Comparison of ENCODE assay signal across 17 cellular contexts in genomic region chr2:96180521-96180920, GRCh38. TPM values are rescaled to one million over a fixed set of nuclear protein-coding genes. Genes with fewer than 3 reads are reported as not detected.
DNase-seq lines count a peak whose midpoint lies in the region; ATAC-seq lines count a peak whose summit lies in the region.
"Had no signal": no experiment of that assay in that cellular context is flagged by ENCODE, and none has a peak within 500 bp of the region (broad histone marks: within the 10 kb centered on the region; RNA-seq: fewer than 3 reads in every experiment).

No MANE protein-coding gene starts in this region.

- no peaks in the 10 kb centered on the region for H3K27me3 Mint-ChIP-seq in activated CD4-positive, alpha-beta T cell treated with anti-CD3 and anti-CD28 coated beads for 36 hours
- no peaks in the 10 kb centered on the region for H3K27me3 Mint-ChIP-seq in stimulated activated naive CD8-positive, alpha-beta T cell treated with anti-CD3 and anti-CD28 coated beads, Interleukin-15, amount 100 ng/mL, for 72 hours
- H3K27me3 Mint-ChIP-seq in immature natural killer cell (ENCODE audit: low read depth in 3 of 3) = peaks cover 0 to 4% (median 0%) of the 10 kb centered on the region in 3 donors
- H3K27me3 Mint-ChIP-seq: CD4-positive, alpha-beta T cell had no signal

- H3K27ac Mint-ChIP-seq in activated CD4-positive, alpha-beta T cell treated with anti-CD3 and anti-CD28 coated beads for 36 hours = no peak overlapping the region
- no peak overlapping the region for H3K27ac Mint-ChIP-seq in stimulated activated naive CD8-positive, alpha-beta T cell treated with anti-CD3 and anti-CD28 coated beads, Interleukin-15, amount 100 ng/mL, for 72 hours
- H3K27ac Mint-ChIP-seq in immature natural killer cell = peak overlapping the region in 4 of 6 donors; percentile 23 to 78 (median 74)
- H3K27ac Mint-ChIP-seq: CD4-positive, alpha-beta T cell; H9 had no signal

- DNase-seq in activated CD4-positive, alpha-beta T cell treated with anti-CD3 and anti-CD28 coated beads for 36 hours = no peak
- no peak for DNase-seq in activated CD4-positive, alpha-beta T cell treated with anti-CD3 and anti-CD28 coated beads, Interleukin-2, amount 50 U/mL, for 48 hours
- DNase-seq in stimulated activated naive CD8-positive, alpha-beta T cell treated with anti-CD3 and anti-CD28 coated beads, Interleukin-15, amount 100 ng/mL, for 72 hours = no peak
- no peak for DNase-seq in stimulated activated naive CD8-positive, alpha-beta T cell treated with anti-CD3 and anti-CD28 coated beads, Interleukin-15, Interleukin-2, amounts not matched to agents 100 U/mL and 50 U/mL, for 24 hours
- no peak for DNase-seq in immature natural killer cell
- DNase-seq in COLO668 (lab: John Stamatoyannopoulos, UW; ENCODE audit: unreplicated experiment) = no peak
- DNase-seq in activated T-cell treated with anti-CD3 and anti-CD28 coated beads for 4 hours = no peak
- DNase-seq in NCI-H345 treated with DMSO at 0.1 percent for 48 hours (lab: John Stamatoyannopoulos, UW; ENCODE audit: unreplicated experiment) = no peak
- DNase-seq: AML-193; CD4-positive, alpha-beta T cell; DMS153; DMS79; GF-D8; H9 had no signal

- H3K36me3 Mint-ChIP-seq in activated CD4-positive, alpha-beta T cell treated with anti-CD3 and anti-CD28 coated beads for 36 hours (ENCODE audit: low read depth) = peaks cover 15% of the 10 kb centered on the region
- peaks cover 12 to 18% (median 14%) of the 10 kb centered on the region in 3 donors for H3K36me3 Mint-ChIP-seq in immature natural killer cell

- no peaks in the 10 kb centered on the region for H3K4me1 Mint-ChIP-seq in activated CD4-positive, alpha-beta T cell treated with anti-CD3 and anti-CD28 coated beads for 36 hours
- H3K4me1 Mint-ChIP-seq in stimulated activated naive CD8-positive, alpha-beta T cell treated with anti-CD3 and anti-CD28 coated beads, Interleukin-15, amount 100 ng/mL, for 72 hours = peaks cover 12% of the 10 kb centered on the region
- H3K4me1 Mint-ChIP-seq in immature natural killer cell = peaks cover 26 to 30% of the 10 kb centered on the region in 2 donors
- H3K4me1 Mint-ChIP-seq: H9 had no signal

- intact Hi-C loops in activated CD4-positive, alpha-beta T cell treated with anti-CD3 and anti-CD28 coated beads for 36 hours (cut with DNase I, micrococcal nuclease) = loop anchor here in 1 of 2 experiments (2.0 kb wide), 1 partner anchor 14 kb away; no protein-coding TSS in a partner anchor

- H3K4me3 Mint-ChIP-seq in activated CD4-positive, alpha-beta T cell treated with anti-CD3 and anti-CD28 coated beads for 36 hours = no peak overlapping the region
- H3K4me3 Mint-ChIP-seq in stimulated activated naive CD8-positive, alpha-beta T cell treated with anti-CD3 and anti-CD28 coated beads, Interleukin-15, amount 100 ng/mL, for 72 hours = no peak overlapping the region
- peak overlapping the region; percentile 0 to 67 (median 24) for H3K4me3 Mint-ChIP-seq in immature natural killer cell
- H3K4me3 Mint-ChIP-seq: CD4-positive, alpha-beta T cell; H9 had no signal

- POLR2A ChIA-PET in activated CD4-positive, alpha-beta T cell treated with anti-CD3 and anti-CD28 coated beads for 36 hours (lab: Charles Lee) = no interaction called here

- no peaks in the 10 kb centered on the region for H3K9me3 Mint-ChIP-seq in activated CD4-positive, alpha-beta T cell treated with anti-CD3 and anti-CD28 coated beads for 36 hours (ENCODE audit: low read depth)
- H3K9me3 Mint-ChIP-seq in stimulated activated naive CD8-positive, alpha-beta T cell treated with anti-CD3 and anti-CD28 coated beads, Interleukin-15, amount 100 ng/mL, for 72 hours = no peaks in the 10 kb centered on the region
- no peaks in the 10 kb centered on the region for H3K9me3 Mint-ChIP-seq in immature natural killer cell
- H3K9me3 Mint-ChIP-seq: CD4-positive, alpha-beta T cell; H9 had no signal

- ATAC-seq in activated CD4-positive, alpha-beta T cell treated with anti-CD3 and anti-CD28 coated beads for 36 hours = peak; percentile 49
- ATAC-seq in stimulated activated naive CD8-positive, alpha-beta T cell treated with anti-CD3 and anti-CD28 coated beads, Interleukin-15, amount 100 ng/mL, for 72 hours = peak; percentile 31
- no peak for ATAC-seq in stimulated activated naive CD8-positive, alpha-beta T cell treated with anti-CD3 and anti-CD28 coated beads, Interleukin-15, Interleukin-2, amounts not matched to agents 100 U/mL and 50 U/mL, for 24 hours
- ATAC-seq: A549 had no signal

- CTCF ChIA-PET in activated CD4-positive, alpha-beta T cell treated with anti-CD3 and anti-CD28 coated beads for 36 hours (lab: Charles Lee) = interaction anchor here (0.6 to 1.6 kb wide), 6 partner anchors 9 to 298 kb away, joined by 3 to 7 read pairs (median 4); partner anchors contain the start of gene ASTL

RNA-seq across cellular contexts. Expression of gene STARD7, which starts 28.1 kb away (rescaled TPM):
- 100 to 1,000 TPM; 151 to 173 TPM for total RNA-seq in activated CD4-positive, alpha-beta T cell treated with anti-CD3 and anti-CD28 coated beads for 36 hours
- 100 to 1,000 TPM; 161 to 252 (median 173) TPM for polyA plus RNA-seq in immature natural killer cell

RNA-seq across cellular contexts. Expression of gene DUSP2, which starts 35.3 kb away (rescaled TPM):
- 100 to 1,000 TPM; 248 to 407 TPM for total RNA-seq in activated CD4-positive, alpha-beta T cell treated with anti-CD3 and anti-CD28 coated beads for 36 hours
- 100 to 1,000 TPM; 272 to 875 (median 555) TPM for polyA plus RNA-seq in immature natural killer cell
- total RNA-seq: HepG2 had no signal
- polyA plus RNA-seq: HepG2 had no signal

RNA-seq across cellular contexts. Expression of gene ASTL, which starts 42.2 kb away (rescaled TPM):
- 1 to 10 TPM; 2.5 to 2.8 TPM for total RNA-seq in activated CD4-positive, alpha-beta T cell treated with anti-CD3 and anti-CD28 coated beads for 36 hours
- polyA plus RNA-seq in immature natural killer cell = not detected
- total RNA-seq: HepG2 had no signal
- polyA plus RNA-seq: A549, BJ, HepG2 had no signal

Comparison
In these comparisons a context has a peak if more than half of its experiments do, and no peak if none do; other contexts are left out.
1. H3K27ac Mint-ChIP-seq: peak in immature natural killer cell (4 of 6); none in activated CD4-positive, alpha-beta T cell treated with anti-CD3 and anti-CD28 coated beads for 36 hours (single experiment) and stimulated activated naive CD8-positive, alpha-beta T cell treated with anti-CD3 and anti-CD28 coated beads, Interleukin-15, amount 100 ng/mL, for 72 hours (0 of 2).
2. H3K4me3 Mint-ChIP-seq: peak in immature natural killer cell (5 of 5); none in activated CD4-positive, alpha-beta T cell treated with anti-CD3 and anti-CD28 coated beads for 36 hours (single experiment) and stimulated activated naive CD8-positive, alpha-beta T cell treated with anti-CD3 and anti-CD28 coated beads, Interleukin-15, amount 100 ng/mL, for 72 hours (0 of 2).